Comparison of ENCODE assay signal across 8 cellular contexts in genomic region chr18:63237911-63238710, GRCh38.
A peak's percentile ranks its signal among the peaks of the same experiment; 100 is the strongest.
DNase-seq lines count a peak whose midpoint lies in the region; ATAC-seq and TF ChIP-seq lines count a peak whose summit lies in the region.

No MANE protein-coding gene starts in this region.

- H3K4me1 ChIP-seq in right lobe of liver (peaks cover 0 to 25% (median 5%) of the 10 kb centered on the region in 4 donors), tibial nerve (peaks cover 0 to 67% (median 30%) of the 10 kb centered on the region in 4 donors)

- no peaks in the 10 kb centered on the region for H3K27me3 Mint-ChIP-seq in activated naive CD8-positive, alpha-beta T cell
- H3K27me3 Mint-ChIP-seq in activated naive CD8-positive, alpha-beta T cell treated with anti-CD3 and anti-CD28 coated beads, Interleukin-2, amount 50 U/mL, for 24 hours = no peaks in the 10 kb centered on the region

- intact Hi-C loops in right lobe of liver (cut with DNase I) = no loop called here

- H3K36me3 Mint-ChIP-seq in activated naive CD8-positive, alpha-beta T cell = peaks cover 34% of the 10 kb centered on the region
- peaks cover 72% of the 10 kb centered on the region for H3K36me3 Mint-ChIP-seq in activated naive CD8-positive, alpha-beta T cell treated with anti-CD3 and anti-CD28 coated beads, Interleukin-2, amount 50 U/mL, for 24 hours (ENCODE audit: low read depth)

- WGBS in right lobe of liver (ENCODE audit: insufficient coverage, low coverage, low lambda C conversion rate, missing lambda C conversion rate) = 30% methylated on average over 13 of the region's 13 CpGs
- WGBS in tibial nerve, 2 donors = 15 to 18% methylated on average over 13 of the region's 13 CpGs

- TF ChIP-seq POLR2A in right lobe of liver (IDR thresholded peaks at IDR 0.05) (no peak), tibial nerve (IDR thresholded peaks at IDR 0.05) (peak; percentile 13 to 32)

- no peak for DNase-seq in activated naive CD8-positive, alpha-beta T cell treated with anti-CD3 and anti-CD28 coated beads, Interleukin-2, amount 50 U/mL, for 24 hours
- peak; percentile 77 for DNase-seq in dermis blood vessel endothelial cell
- peak in 1 of 3 donors; percentile 33 for DNase-seq in right lobe of liver
- DNase-seq in tibial nerve (ENCODE audit: low spot score in 2 of 2) = peak in 1 of 2 donors; percentile 63
- no peak for DNase-seq in DMS79 (lab: John Stamatoyannopoulos, UW)
- DNase-seq in NCI-H446 treated with DMSO at 0.1 percent for 48 hours (lab: John Stamatoyannopoulos, UW) = no peak
- no peak for DNase-seq in NCI-H1694 treated with DMSO at 0.1 percent for 48 hours (lab: John Stamatoyannopoulos, UW)

- TF ChIP-seq CTCF in right lobe of liver (IDR thresholded peaks at IDR 0.05) = no peak
- peak in 1 of 5 experiments; percentile 13 for TF ChIP-seq CTCF in tibial nerve (IDR thresholded peaks at IDR 0.05)

- H3K4me1 Mint-ChIP-seq in activated naive CD8-positive, alpha-beta T cell (ENCODE audit: low read depth) = peaks cover 81% of the 10 kb centered on the region
- H3K4me1 Mint-ChIP-seq in activated naive CD8-positive, alpha-beta T cell treated with anti-CD3 and anti-CD28 coated beads, Interleukin-2, amount 50 U/mL, for 24 hours = peaks cover 66% of the 10 kb centered on the region

- peak overlapping the region in 1 of 3 donors; percentile 8 for H3K4me3 ChIP-seq in right lobe of liver
- peak overlapping the region in 2 of 4 donors; percentile 9 to 32 for H3K4me3 ChIP-seq in tibial nerve

- H3K9me3 ChIP-seq in right lobe of liver (no peaks in the 10 kb centered on the region), tibial nerve (no peaks in the 10 kb centered on the region)

- H3K27ac ChIP-seq in right lobe of liver = peak overlapping the region; percentile 54
- peak overlapping the region; percentile 79 to 96 (median 94) for H3K27ac ChIP-seq in tibial nerve

- peak; percentile 64 to 96 for TF ChIP-seq EP300 in tibial nerve (IDR thresholded peaks at IDR 0.05)

- peaks cover 5% of the 10 kb centered on the region for H3K9me3 Mint-ChIP-seq in activated naive CD8-positive, alpha-beta T cell (ENCODE audit: low read depth)
- peaks cover 22% of the 10 kb centered on the region for H3K9me3 Mint-ChIP-seq in activated naive CD8-positive, alpha-beta T cell treated with anti-CD3 and anti-CD28 coated beads, Interleukin-2, amount 50 U/mL, for 24 hours

- H3K36me3 ChIP-seq in right lobe of liver (no peaks in the 10 kb centered on the region), tibial nerve (no peaks in the 10 kb centered on the region)

- H3K27me3 ChIP-seq in right lobe of liver = no peaks in the 10 kb centered on the region
- no peaks in the 10 kb centered on the region for H3K27me3 ChIP-seq in tibial nerve

- ATAC-seq in activated naive CD8-positive, alpha-beta T cell treated with anti-CD3 and anti-CD28 coated beads, Interleukin-2, amount 50 U/mL, for 24 hours = no peak
- peak; percentile 62 to 73 (median 66) for ATAC-seq in right lobe of liver

- H3K4me3 Mint-ChIP-seq in activated naive CD8-positive, alpha-beta T cell = no peak overlapping the region
- no peak overlapping the region for H3K4me3 Mint-ChIP-seq in activated naive CD8-positive, alpha-beta T cell treated with anti-CD3 and anti-CD28 coated beads, Interleukin-2, amount 50 U/mL, for 24 hours

- peak overlapping the region; percentile 97 for H3K27ac Mint-ChIP-seq in activated naive CD8-positive, alpha-beta T cell
- no peak overlapping the region for H3K27ac Mint-ChIP-seq in activated naive CD8-positive, alpha-beta T cell treated with anti-CD3 and anti-CD28 coated beads, Interleukin-2, amount 50 U/mL, for 24 hours
